In genomic region chr3:74631341-74631740, GRCh38 we compare ENCODE assay signal across 28 cellular contexts. TPM values are rescaled to one million over a fixed set of nuclear protein-coding genes. Genes with fewer than 3 reads are reported as not detected.
"Had no signal": no experiment of that assay in that cellular context is flagged by ENCODE, and none has a peak within 500 bp of the region (broad histone marks: within the 10 kb centered on the region; RNA-seq: fewer than 3 reads in every experiment).

No MANE protein-coding gene starts in this region.

- H3K36me3 Mint-ChIP-seq: activated CD4-positive, alpha-beta memory T cell treated with anti-CD3 and anti-CD28 coated beads for 36 hours; activated naive CD8-positive, alpha-beta T cell treated with anti-CD3 and anti-CD28 coated beads for 36 hours; naive thymus-derived CD4-positive, alpha-beta T cell had no signal

- H3K4me1 Mint-ChIP-seq: activated naive CD8-positive, alpha-beta T cell treated with anti-CD3 and anti-CD28 coated beads for 36 hours; naive thymus-derived CD4-positive, alpha-beta T cell; T-helper 17 cell had no signal

- H3K4me3 Mint-ChIP-seq: activated CD4-positive, alpha-beta memory T cell treated with anti-CD3 and anti-CD28 coated beads for 36 hours; activated naive CD4-positive, alpha-beta T cell treated with anti-CD3 and anti-CD28 coated beads for 36 hours; activated naive CD8-positive, alpha-beta T cell treated with anti-CD3 and anti-CD28 coated beads for 36 hours; activated T-helper 1 cell treated with anti-CD3 and anti-CD28 coated beads, Interleukin-12 subunit alpha, Interleukin-12 subunit beta, Interleukin-2, Interleukin-4 antibody, amounts not matched to agents 30 ng/mL and 10 ng/mL and 1 ng/mL, durations not matched to agents 14 hours and 24 hours and 36 hours; naive thymus-derived CD4-positive, alpha-beta T cell; T-helper 17 cell had no signal

- H3K4me3 ChIP-seq: esophagus muscularis mucosa, gastroesophageal sphincter, ovary, testis, transverse colon had no signal

- H3K9me3 Mint-ChIP-seq: activated T-helper 1 cell treated with anti-CD3 and anti-CD28 coated beads, Interleukin-12 subunit alpha, Interleukin-12 subunit beta, Interleukin-2, Interleukin-4 antibody, amounts not matched to agents 30 ng/mL and 10 ng/mL and 1 ng/mL, durations not matched to agents 14 hours and 24 hours and 36 hours had no signal

- H3K27ac ChIP-seq: esophagus muscularis mucosa, gastroesophageal sphincter, ovary, testis, transverse colon, WERI-Rb-1 had no signal

- H3K36me3 ChIP-seq: esophagus muscularis mucosa, gastroesophageal sphincter, ovary, transverse colon, WERI-Rb-1 had no signal

- DNase-seq: activated CD4-positive, alpha-beta memory T cell treated with anti-CD3 and anti-CD28 coated beads for 36 hours; activated CD4-positive, alpha-beta T cell treated with anti-CD3 and anti-CD28 coated beads for 48 hours; activated CD8-positive, alpha-beta memory T cell treated with anti-CD3 and anti-CD28 coated beads, Interleukin-2, amount 50 U/mL, for 4 hours; activated effector memory CD4-positive, alpha-beta T cell treated with anti-CD3 and anti-CD28 coated beads, Interleukin-2, amount 50 U/mL, for 16 hours; activated naive CD4-positive, alpha-beta T cell treated with anti-CD3 and anti-CD28 coated beads for 36 hours; activated naive CD8-positive, alpha-beta T cell treated with anti-CD3 and anti-CD28 coated beads for 36 hours; activated T-cell treated with anti-CD3 and anti-CD28 coated beads, Interleukin-2, amount 50 U/mL, for 1 hour; amniotic stem cell; dermis blood vessel endothelial cell; effector CD4-positive, alpha-beta T cell; hippocampal formation; kidney; naive thymus-derived CD4-positive, alpha-beta T cell; ovary; retina; stimulated activated CD4-positive, alpha-beta T cell treated with anti-CD3 and anti-CD28 coated beads, Interleukin-15, amount 100 ng/mL, for 24 hours; stimulated activated CD4-positive, alpha-beta T cell treated with anti-CD3 and anti-CD28 coated beads, Interleukin-2, amount 100 ng/mL, for 24 hours; stimulated activated naive CD4-positive, alpha-beta T cell treated with Interleukin-2 at 50 U/mL for 16 hours; T-helper 17 cell; T1000; testis; transverse colon; WERI-Rb-1 had no signal

- H3K27ac Mint-ChIP-seq: activated CD4-positive, alpha-beta memory T cell treated with anti-CD3 and anti-CD28 coated beads for 36 hours; activated naive CD4-positive, alpha-beta T cell treated with anti-CD3 and anti-CD28 coated beads for 36 hours; activated naive CD8-positive, alpha-beta T cell treated with anti-CD3 and anti-CD28 coated beads for 36 hours; activated T-helper 1 cell treated with anti-CD3 and anti-CD28 coated beads, Interleukin-12 subunit alpha, Interleukin-12 subunit beta, Interleukin-2, Interleukin-4 antibody, amounts not matched to agents 30 ng/mL and 10 ng/mL and 1 ng/mL, durations not matched to agents 14 hours and 24 hours and 36 hours; naive thymus-derived CD4-positive, alpha-beta T cell; progenitor cell of endocrine pancreas; T-helper 17 cell had no signal

- H3K27me3 Mint-ChIP-seq: activated CD4-positive, alpha-beta memory T cell treated with anti-CD3 and anti-CD28 coated beads for 36 hours; activated naive CD8-positive, alpha-beta T cell treated with anti-CD3 and anti-CD28 coated beads for 36 hours; naive thymus-derived CD4-positive, alpha-beta T cell; progenitor cell of endocrine pancreas; T-helper 17 cell had no signal

- H3K9me3 ChIP-seq: esophagus muscularis mucosa, gastroesophageal sphincter, ovary, testis, transverse colon had no signal

- H3K27me3 ChIP-seq: esophagus muscularis mucosa, gastroesophageal sphincter, ovary, testis, transverse colon had no signal

- H3K4me1 ChIP-seq: esophagus muscularis mucosa, gastroesophageal sphincter, testis, transverse colon had no signal

RNA-seq across cellular contexts. Expression of gene CNTN3, which starts 16.9 kb away (rescaled TPM):
- total RNA-seq: activated CD4-positive, alpha-beta memory T cell treated with anti-CD3 and anti-CD28 coated beads for 36 hours; activated CD8-positive, alpha-beta memory T cell treated with anti-CD3 and anti-CD28 coated beads for 36 hours; activated naive CD4-positive, alpha-beta T cell treated with anti-CD3 and anti-CD28 coated beads for 36 hours; activated naive CD8-positive, alpha-beta T cell treated with anti-CD3 and anti-CD28 coated beads for 36 hours; activated T-helper 1 cell treated with anti-CD3 and anti-CD28 coated beads, Interleukin-12 subunit alpha, Interleukin-12 subunit beta, Interleukin-2, Interleukin-4 antibody, amounts not matched to agents 30 ng/mL and 10 ng/mL and 1 ng/mL, durations not matched to agents 14 hours and 24 hours and 36 hours; dermis blood vessel endothelial cell; naive thymus-derived CD4-positive, alpha-beta T cell; T-helper 17 cell had no signal
- polyA plus RNA-seq: naive thymus-derived CD4-positive, alpha-beta T cell had no signal
